In genomic region chr2:191051825-191052778, GRCh38 we compare ENCODE assay signal across 8 cellular contexts. TPM values are rescaled to one million over a fixed set of nuclear protein-coding genes. Genes with fewer than 3 reads are reported as not detected.
DNase-seq lines count a peak whose midpoint lies in the region; ATAC-seq and TF ChIP-seq lines count a peak whose summit lies in the region.

No MANE protein-coding gene starts in this region.

- H3K4me3 Mint-ChIP-seq in endodermal cell = no peak overlapping the region
- no peak overlapping the region for H3K4me3 Mint-ChIP-seq in natural killer cell

- no peak overlapping the region for H3K9ac ChIP-seq in BLaER1
- H3K9ac ChIP-seq in Karpas-422 (ENCODE audit: low read length) = no peak overlapping the region
- H3K9ac ChIP-seq in endodermal cell (ENCODE audit: extremely low read depth, low read length, poor library complexity, severe bottlenecking) = no peak overlapping the region

- H3K36me3 ChIP-seq in BLaER1 = no peaks in the 10 kb centered on the region
- no peaks in the 10 kb centered on the region for H3K36me3 ChIP-seq in Karpas-422 (ENCODE audit: insufficient read depth, low read length)
- no peaks in the 10 kb centered on the region for H3K36me3 ChIP-seq in endodermal cell (ENCODE audit: control insufficient read depth, insufficient read depth, low read length)

- intact Hi-C loops in natural killer cell (cut with micrococcal nuclease) = loop anchor here (1.0 to 2.0 kb wide), 6 partner anchors 13 to 155 kb away; no protein-coding TSS in a partner anchor

- H3K4me3 ChIP-seq in BLaER1 = no peak overlapping the region
- H3K4me3 ChIP-seq in Karpas-422 (ENCODE audit: low read length) = no peak overlapping the region
- H3K4me3 ChIP-seq in endodermal cell (ENCODE audit: low read length) = no peak overlapping the region
- no peak overlapping the region for H3K4me3 ChIP-seq in coronary artery

- H3K9me3 Mint-ChIP-seq in endodermal cell (no peaks in the 10 kb centered on the region), natural killer cell (no peaks in the 10 kb centered on the region)

- H3K36me3 Mint-ChIP-seq in endodermal cell (ENCODE audit: low read depth) (no peaks in the 10 kb centered on the region), natural killer cell (no peaks in the 10 kb centered on the region)

- peak overlapping the region; percentile 42 for H3K4me2 ChIP-seq in BLaER1
- H3K4me2 ChIP-seq in Karpas-422 (ENCODE audit: low read depth, low read length, poor library complexity, severe bottlenecking) = no peak overlapping the region

- 41 to 51% methylated on average over 9 to 10 of the region's 10 CpGs for WGBS in endodermal cell (ENCODE audit: insufficient coverage in 1 of 2, insufficient read length in 1 of 2), 2 experiments

- H3K4me1 ChIP-seq in BLaER1 (peaks cover 11% of the 10 kb centered on the region), Karpas-422 (ENCODE audit: low read length) (no peaks in the 10 kb centered on the region), endodermal cell (ENCODE audit: control insufficient read depth, insufficient read depth, low read length) (peaks cover 15% of the 10 kb centered on the region)

- TF ChIP-seq CTCF in endodermal cell (conservative IDR thresholded peaks at IDR 0.05) (peak; percentile 82), natural killer cell (IDR thresholded peaks at IDR 0.05) (peak; percentile 83), coronary artery (IDR thresholded peaks at IDR 0.05) (no peak)

- H4K20me1 ChIP-seq in BLaER1 = no peaks in the 10 kb centered on the region
- H4K20me1 ChIP-seq in Karpas-422 (ENCODE audit: insufficient read depth, low read depth, low read length) = no peaks in the 10 kb centered on the region

- no peak overlapping the region for H2AFZ ChIP-seq in Karpas-422 (ENCODE audit: low read length)

- DNase-seq in Karpas-422 (peak; percentile 72), RPMI7951 (ENCODE audit: low read depth) (peak; percentile 61), endodermal cell (no peak), natural killer cell (no peak), coronary artery (ENCODE audit: low spot score) (no peak)

- peaks cover 6% of the 10 kb centered on the region for H3K27me3 Mint-ChIP-seq in endodermal cell (ENCODE audit: insufficient read depth)
- no peaks in the 10 kb centered on the region for H3K27me3 Mint-ChIP-seq in natural killer cell (ENCODE audit: low read depth in 2 of 2)

- H3K9me3 ChIP-seq in BLaER1 = no peaks in the 10 kb centered on the region
- no peaks in the 10 kb centered on the region for H3K9me3 ChIP-seq in Karpas-422 (ENCODE audit: low read length)
- no peaks in the 10 kb centered on the region for H3K9me3 ChIP-seq in endodermal cell (ENCODE audit: control insufficient read depth, low read length)

- H3K4me1 Mint-ChIP-seq in endodermal cell (no peaks in the 10 kb centered on the region), natural killer cell (peaks cover 33 to 42% of the 10 kb centered on the region in 2 donors)

- no peaks in the 10 kb centered on the region for H3K79me2 ChIP-seq in Karpas-422 (ENCODE audit: low read length)

- no peaks in the 10 kb centered on the region for H3K9me2 ChIP-seq in Karpas-422 (replicated peaks; ENCODE audit: insufficient read depth, low read length)

- peak; percentile 58 for ATAC-seq in GM18498 (IDR thresholded peaks at IDR 0.05; ENCODE audit: unreplicated experiment)
- peak; percentile 48 to 52 (median 49) for ATAC-seq in natural killer cell
- ATAC-seq in HG02571 (IDR thresholded peaks at IDR 0.05; ENCODE audit: unreplicated experiment) = no peak

- H3K27ac ChIP-seq in BLaER1 (no peak overlapping the region), Karpas-422 (ENCODE audit: low read length) (no peak overlapping the region), endodermal cell (ENCODE audit: low read depth, low read length) (no peak overlapping the region), coronary artery (no peak overlapping the region)

- H3K27ac Mint-ChIP-seq in endodermal cell (no peak overlapping the region), natural killer cell (no peak overlapping the region)

- H3K27me3 ChIP-seq in BLaER1 (no peaks in the 10 kb centered on the region), Karpas-422 (ENCODE audit: low read length) (no peaks in the 10 kb centered on the region), endodermal cell (ENCODE audit: control insufficient read depth, insufficient read depth, low read length, poor library complexity, severe bottlenecking) (no peaks in the 10 kb centered on the region)

RNA-seq across cellular contexts. Expression of gene STAT1, which starts 38.1 kb away (rescaled TPM):
- total RNA-seq in Karpas-422 (2014; rRNA removed; shearing (Covaris generic); ENCODE audit: low replicate concordance) = 46.7 and 49.7 TPM in 2 replicates
- total RNA-seq in RPMI7951 (2014; rRNA removed; shearing (Covaris generic)) = 86.4 and 101 TPM in 2 replicates
- total RNA-seq in endodermal cell (10 to 100 TPM; 48.3 to 74.4 TPM), natural killer cell (10 to 100 TPM; 49.1 to 91.6 (median 86.2) TPM)
- 41.6 TPM for polyA plus RNA-seq in endodermal cell (2013, experiment 1 of 2)
- polyA plus RNA-seq in endodermal cell (2013, experiment 2 of 2) = 42.0 TPM

Comparison
In these comparisons a context has a peak if more than half of its experiments do, and no peak if none do; other contexts are left out.
1. DNase-seq: peak in Karpas-422 (single experiment) and RPMI7951 (single experiment); none in endodermal cell (single experiment), natural killer cell (single experiment) and coronary artery (single experiment).